8 cellular contexts compared by ENCODE assay signal in the genomic region with DNA sequence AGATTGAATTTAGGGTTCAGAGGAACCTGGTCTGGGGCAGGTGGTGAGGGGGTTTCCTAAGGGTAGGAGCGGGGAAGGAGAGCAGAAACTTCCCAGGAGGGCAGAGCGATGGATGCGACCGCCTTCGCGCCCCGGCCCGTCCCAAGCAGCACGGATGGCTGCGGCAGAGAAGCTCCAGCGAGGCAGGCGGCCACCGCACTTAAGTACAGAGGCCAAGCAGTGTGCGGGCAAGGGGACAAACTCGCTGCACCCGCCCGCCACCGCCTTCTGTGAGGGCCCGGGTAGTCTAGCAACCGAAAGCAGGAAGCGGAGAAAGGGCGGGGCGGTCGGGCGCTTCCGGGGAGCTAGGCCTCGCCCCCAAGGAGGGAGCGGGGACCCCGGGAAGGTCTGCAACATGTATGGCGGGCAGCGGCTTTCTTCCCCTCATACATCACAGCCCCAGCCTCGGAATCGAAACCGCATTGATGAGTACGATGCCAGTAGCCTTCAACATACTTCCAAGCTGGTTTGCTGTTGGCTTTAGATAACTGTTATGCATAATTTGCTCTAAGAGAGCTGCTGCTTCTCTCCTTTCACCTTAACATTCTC. TPM values are rescaled to one million over a fixed set of nuclear protein-coding genes. Genes with fewer than 3 reads are reported as not detected.
A peak's percentile ranks its signal among the peaks of the same experiment; 100 is the strongest.
DNase-seq lines count a peak whose midpoint lies in the region; TF ChIP-seq lines count a peak whose summit lies in the region.

Gene AGBL2, minus strand, starts transcription at position 288 of the 588 bp plus-strand sequence. CDS start 719 bp downstream, outside the sequence.

- H3K9me2 ChIP-seq in hepatocyte (replicated peaks; ENCODE audit: insufficient read depth) = no peaks in the 10 kb centered on the region

- H3K79me2 ChIP-seq in hepatocyte = peaks cover 5% of the 10 kb centered on the region

- H3K36me3 ChIP-seq in ascending aorta (peaks cover 19 to 36% of the 10 kb centered on the region in 2 donors), hepatocyte (replicated peaks; ENCODE audit: insufficient read depth, low read depth) (no peaks in the 10 kb centered on the region)

- H3K27ac ChIP-seq in ascending aorta (peak within 1 kb of the TSS; percentile 43 to 57), hepatocyte (peak within 1 kb of the TSS; percentile 70)

- H3K9me3 ChIP-seq in ascending aorta (no peaks in the 10 kb centered on the region), hepatocyte (ENCODE audit: low read depth) (no peaks in the 10 kb centered on the region)

- in situ Hi-C loops in KBM-7 (cut with MboI; ENCODE audit: low pct_unique_long_range_greater_than_20kb, low sequenced_read_pairs) = no loop called here

- 17% methylated on average over 28 of the region's 35 CpGs for WGBS in hepatocyte (ENCODE audit: low lambda C conversion rate, missing lambda C conversion rate)

- H4K20me1 ChIP-seq in hepatocyte (ENCODE audit: insufficient read depth, poor library complexity, severe bottlenecking) = no peaks in the 10 kb centered on the region

- H3K4me1 ChIP-seq in ascending aorta (peaks cover 0 to 5% of the 10 kb centered on the region in 2 donors), hepatocyte (ENCODE audit: insufficient read depth) (no peaks in the 10 kb centered on the region)

- TF ChIP-seq POLR2A in NB4 (IDR thresholded peaks at IDR 0.05; ENCODE audit: extremely low read depth, insufficient read length) = peak; percentile 80

- no peak for TF ChIP-seq CTCF in GM10266 (IDR thresholded peaks at IDR 0.05; ENCODE audit: control insufficient read depth, insufficient read depth, low read depth, missing control alignments)
- TF ChIP-seq CTCF in HFF-Myc (IDR thresholded peaks at IDR 0.05; ENCODE audit: low read depth, low read length, missing control alignments) = no peak
- TF ChIP-seq CTCF in NB4 (IDR thresholded peaks at IDR 0.05; ENCODE audit: low read depth, low read length) = no peak
- TF ChIP-seq CTCF in ascending aorta (IDR thresholded peaks at IDR 0.05) = no peak
- no peak for TF ChIP-seq CTCF in hepatocyte (IDR thresholded peaks at IDR 0.05; ENCODE audit: poor library complexity)
- no peak for TF ChIP-seq CTCF in retinal pigment epithelial cell (conservative IDR thresholded peaks at IDR 0.05; ENCODE audit: low read depth, low read length)

- peak within 1 kb of the TSS; percentile 89 for H2AFZ ChIP-seq in hepatocyte

- DNase-seq in GM10266 (ENCODE audit: extremely low spot score) (peak; percentile 86), HFF-Myc (ENCODE audit: extremely low read depth, low read depth) (peak; percentile 25), NB4 (ENCODE audit: low read depth) (peak; percentile 94), T-helper 1 cell (peak; percentile 65 to 85 (median 77)), ascending aorta (ENCODE audit: low spot score in 2 of 2) (peak; percentile 23 to 83), hepatocyte (ENCODE audit: low spot score) (peak; percentile 78), retinal pigment epithelial cell (ENCODE audit: low read depth) (no peak), KBM-7 (no peak)

- intact Hi-C loops in ascending aorta (cut with DNase I) = loop anchor here (1.0 kb wide), 1 partner anchor 73 kb away; the partner anchor contains the start of gene MTCH2

- peak within 1 kb of the TSS; percentile 63 for H3K4me3 ChIP-seq in HFF-Myc (replicated peaks; ENCODE audit: low read depth, low read length)
- peak within 1 kb of the TSS; percentile 78 for H3K4me3 ChIP-seq in NB4 (ENCODE audit: low read depth, low read length)
- H3K4me3 ChIP-seq in ascending aorta = peak within 1 kb of the TSS; percentile 74 to 75
- peak within 1 kb of the TSS; percentile 85 for H3K4me3 ChIP-seq in hepatocyte
- peak within 1 kb of the TSS; percentile 80 for H3K4me3 ChIP-seq in retinal pigment epithelial cell (ENCODE audit: low read length)

- H3K4me2 ChIP-seq in hepatocyte = peak within 1 kb of the TSS; percentile 85

- H3K27me3 ChIP-seq in ascending aorta (no peaks in the 10 kb centered on the region), hepatocyte (no peaks in the 10 kb centered on the region)

RNA-seq across cellular contexts. Expression of gene AGBL2, which starts in this region (rescaled TPM):
- not detected for total RNA-seq in ascending aorta
- total RNA-seq in hepatocyte = 2.0 and 2.3 TPM in 2 replicates
- polyA plus RNA-seq in hepatocyte = 2.0 and 5.8 TPM in 2 replicates

Comparison
In these comparisons a context has a peak if more than half of its experiments do, and no peak if none do; other contexts are left out.
1. Peak in DNase-seq, H3K4me3 ChIP-seq and H3K27ac ChIP-seq in ascending aorta; RNA of the gene not detected or under 1 TPM.
2. DNase-seq: peak in GM10266 (single experiment), HFF-Myc (single experiment), NB4 (single experiment), T-helper 1 cell (5 of 5) and hepatocyte (single experiment); none in retinal pigment epithelial cell (single experiment) and KBM-7 (single experiment).
3. Peak in every context shown above with its lines, with median percentiles within 50 percentile points of each other: H3K4me3 ChIP-seq.